In genomic region chr4:49154709-49155108, GRCh38 we compare ENCODE assay signal across 8 cellular contexts.
DNase-seq lines count a peak whose midpoint lies in the region; ATAC-seq and TF ChIP-seq lines count a peak whose summit lies in the region.
"Not testable (repeated sequence)": the region's sequence is repeated elsewhere in the genome, so short reads cannot be mapped to it uniquely, and the experiment has no call there.

No MANE protein-coding gene starts in this region.

- peak; percentile 30 for ATAC-seq in GM19043 (IDR thresholded peaks at IDR 0.05; ENCODE audit: low read depth, unreplicated experiment)
- ATAC-seq in HG02642 (IDR thresholded peaks at IDR 0.05; ENCODE audit: poor library complexity, unreplicated experiment): peak; percentile 38
- ATAC-seq in HG03442 (IDR thresholded peaks at IDR 0.05; ENCODE audit: unreplicated experiment): peak; percentile 35

- DNase-seq in AG09309 (ENCODE audit: low read depth) (peak; percentile 21), RPMI7951 (ENCODE audit: low read depth) (peak; percentile 49), epithelial cell of prostate (ENCODE audit: low read depth, low spot score) (peak; percentile 89), islet precursor cell (peak; percentile 56), pons (ENCODE audit: low spot score) (peak; percentile 97)

- not testable (repeated sequence) for H3K4me3 ChIP-seq in AG09309 (ENCODE audit: control insufficient read depth, low read depth, low read length)

- H3K27ac ChIP-seq in epithelial cell of prostate: not testable (repeated sequence)

- TF ChIP-seq CTCF in AG09309 (IDR thresholded peaks at IDR 0.05; ENCODE audit: control insufficient read depth, insufficient read depth, low read depth, low read length, missing control alignments): not testable (repeated sequence)

Comparison
In these comparisons a context has a peak if more than half of its experiments do, and no peak if none do; other contexts are left out.
1. DNase-seq: peak in every context shown above with its lines; median percentile 97 in pons; 89 in epithelial cell of prostate; 56 in islet precursor cell; 49 in RPMI7951; 21 in AG09309.